Comparison of ENCODE assay signal across 1 cellular context in genomic region chr16:67185866-67186134, GRCh38.
TF ChIP-seq lines count a peak whose summit lies in the region.

No MANE protein-coding gene starts in this region.

TF ChIP-seq in GM23338, 12 proteins besides CTCF, POLR2A, EP300 and RAD21 (continued from another document):
- TF ChIP-seq ZNF462 (CRISPR knock-in tag; IDR thresholded peaks at IDR 0.05) (no peak), ZNF114 (CRISPR knock-in tag; IDR thresholded peaks at IDR 0.05) (no peak), POLR2AphosphoS5 (IDR thresholded peaks at IDR 0.05; ENCODE audit: low read depth) (no peak)
TF ChIP-seq in GM23338: peak in this region for 0.
